Comparison of ENCODE assay signal across 8 cellular contexts in genomic region chr1:208242829-208243521, GRCh38. TPM values are rescaled to one million over a fixed set of nuclear protein-coding genes. Genes with fewer than 3 reads are reported as not detected.
A peak's percentile ranks its signal among the peaks of the same experiment; 100 is the strongest.
DNase-seq lines count a peak whose midpoint lies in the region; ATAC-seq and TF ChIP-seq lines count a peak whose summit lies in the region.

No MANE protein-coding gene starts in this region.

- intact Hi-C loops in mammary epithelial cell (cut with micrococcal nuclease) = loop anchor here (1.0 to 10.0 kb wide), 3 partner anchors 111 to 1112 kb away; no protein-coding TSS in a partner anchor

- no TSS peak for BruUV-seq in mammary epithelial cell (replicated peaks; lab: Mats Ljungman, UMichigan)

- dilution Hi-C loops in mammary epithelial cell (cut with HindIII; ENCODE audit: low sequenced_read_pairs) = no loop called here

- WGBS in mammary epithelial cell (ENCODE audit: low coverage, missing lambda C conversion rate) = 15% methylated on average over 20 of the region's 54 CpGs

- no peaks in the 10 kb centered on the region for H3K9me2 ChIP-seq in Loucy (replicated peaks; ENCODE audit: low read depth, low read length)

- H3K79me2 ChIP-seq in Loucy (ENCODE audit: insufficient read depth, low read length) = no peaks in the 10 kb centered on the region
- H3K79me2 ChIP-seq in mammary epithelial cell (ENCODE audit: insufficient read depth, low read length) = peaks cover 58% of the 10 kb centered on the region

- peak overlapping the region; percentile 65 for H3K27ac ChIP-seq in mammary epithelial cell (ENCODE audit: insufficient read depth, low read depth, low read length)
- peak overlapping the region; percentile 4 for H3K27ac ChIP-seq in substantia nigra (ENCODE audit: low read depth, low read length, poor library complexity, severe bottlenecking)

- H3K4me1 ChIP-seq in Loucy (ENCODE audit: insufficient read depth, low read length, poor library complexity, severe bottlenecking) (peaks cover 15% of the 10 kb centered on the region), mammary epithelial cell (ENCODE audit: insufficient read depth, low read length) (peaks cover 52% of the 10 kb centered on the region)

- no peaks in the 10 kb centered on the region for H3F3A ChIP-seq in Loucy (ENCODE audit: low read depth)

- DNase-seq in Daoy (ENCODE audit: low read depth) (peak; percentile 58), mammary epithelial cell (peak; percentile 45), left kidney (ENCODE audit: low read depth, low spot score) (peak; percentile 75), substantia nigra (lab: John Stamatoyannopoulos, UW) (peak in 2 of 49 donors; percentile 18 to 47), mucosa of gallbladder (ENCODE audit: low spot score) (no peak), omental fat pad (ENCODE audit: low spot score) (no peak)

- no peaks in the 10 kb centered on the region for H3K9me3 ChIP-seq in Loucy (ENCODE audit: insufficient read depth, low read depth, low read length)
- no peaks in the 10 kb centered on the region for H3K9me3 ChIP-seq in mammary epithelial cell (replicated peaks; ENCODE audit: insufficient read depth, low read length)

- H3K9ac ChIP-seq in Loucy (ENCODE audit: low read depth, low read length, poor library complexity, severe bottlenecking) = no peak overlapping the region
- peak overlapping the region; percentile 74 for H3K9ac ChIP-seq in mammary epithelial cell (ENCODE audit: insufficient read depth, low read length)

- H3K36me3 ChIP-seq in Loucy (ENCODE audit: insufficient read depth, low read length) (no peaks in the 10 kb centered on the region), mammary epithelial cell (ENCODE audit: insufficient read depth, low read length) (no peaks in the 10 kb centered on the region)

- peaks cover 29% of the 10 kb centered on the region for H3K27me3 ChIP-seq in Loucy (ENCODE audit: insufficient read depth, low read length, poor library complexity, severe bottlenecking)
- no peaks in the 10 kb centered on the region for H3K27me3 ChIP-seq in mammary epithelial cell (ENCODE audit: insufficient read depth, low read length)

- H2AFZ ChIP-seq in Loucy (ENCODE audit: low read length) = no peak overlapping the region
- peak overlapping the region; percentile 82 for H2AFZ ChIP-seq in mammary epithelial cell (ENCODE audit: low read depth, low read length)

- CTCF ChIA-PET in mammary epithelial cell (lab: Charles Lee; ENCODE audit: low non-redundant PET) = interaction anchor here (0.7 to 3.6 kb wide), 5 partner anchors 35 to 221 kb away, joined by 3 to 93 read pairs (median 3); no protein-coding TSS in a partner anchor

- peak overlapping the region; percentile 76 for H3K4me3 ChIP-seq in Loucy (ENCODE audit: low read length, poor library complexity, severe bottlenecking)
- peak overlapping the region; percentile 85 to 94 (median 87) for H3K4me3 ChIP-seq in mammary epithelial cell (replicated peaks in 1 of 3; ENCODE audit: insufficient read depth in 1 of 3, low read depth in 2 of 3, low read length in 3 of 3)

- H3K4me2 ChIP-seq in Loucy (ENCODE audit: low read depth, low read length, poor library complexity, severe bottlenecking) = peak overlapping the region; percentile 89
- H3K4me2 ChIP-seq in mammary epithelial cell (ENCODE audit: insufficient read depth, low read depth, low read length) = peak overlapping the region; percentile 80

- TF ChIP-seq CTCF in Loucy (conservative IDR thresholded peaks at IDR 0.05; ENCODE audit: low read length) (no peak), mammary epithelial cell (conservative IDR thresholded peaks at IDR 0.05 in 1 of 2, IDR thresholded peaks at IDR 0.05 in 1 of 2; ENCODE audit: extremely low read depth in 1 of 2, insufficient read depth in 1 of 2, low read depth in 1 of 2, low read length in 2 of 2) (peak; percentile 5 to 37), omental fat pad (IDR thresholded peaks at IDR 0.05) (no peak)

- ATAC-seq in HG03135 (IDR thresholded peaks at IDR 0.05; ENCODE audit: unreplicated experiment) (no peak), omental fat pad (ENCODE audit: low FRiP score) (no peak)

- in situ Hi-C loops in mammary epithelial cell (cut with MboI; ENCODE audit: low sequenced_read_pairs in 2 of 2) = loop anchor here (10.0 kb wide), 2 partner anchors 108 to 118 kb away; no protein-coding TSS in a partner anchor

- H4K20me1 ChIP-seq in Loucy (ENCODE audit: insufficient read depth, low read length, poor library complexity, severe bottlenecking) (no peaks in the 10 kb centered on the region), mammary epithelial cell (ENCODE audit: insufficient read depth, low read length) (no peaks in the 10 kb centered on the region)

RNA-seq across cellular contexts. Expression of gene PLXNA2, which starts 1.2 kb away (rescaled TPM):
- total RNA-seq in Daoy (2014; rRNA removed; shearing (Covaris generic)) = 3.1 and 3.3 TPM in 2 replicates
- total RNA-seq in mammary epithelial cell (10 to 100 TPM in 1 of 2 donors, 1 to 10 TPM in 1; 6.5 to 42.9 TPM), mucosa of gallbladder (37.4 TPM), omental fat pad (10 to 100 TPM; 21.7 to 67.9 (median 36.8) TPM)
- polyA plus RNA-seq in mammary epithelial cell = 11.5 TPM
- polyA minus RNA-seq in mammary epithelial cell = 45.4 TPM

Comparison
In these comparisons a context has a peak if more than half of its experiments do, and no peak if none do; other contexts are left out.
1. DNase-seq: peak in Daoy (single experiment), mammary epithelial cell (single experiment) and left kidney (single experiment); none in mucosa of gallbladder (single experiment) and omental fat pad (single experiment).
2. CTCF ChIP-seq: peak in mammary epithelial cell (2 of 2); none in Loucy (single experiment) and omental fat pad (0 of 3).